8 cellular contexts compared by ENCODE assay signal in genomic region chr19:8505680-8506401, GRCh38. TPM values are rescaled to one million over a fixed set of nuclear protein-coding genes. Genes with fewer than 3 reads are reported as not detected.
DNase-seq lines count a peak whose midpoint lies in the region; ATAC-seq and TF ChIP-seq lines count a peak whose summit lies in the region.

No MANE protein-coding gene starts in this region.

- peak overlapping the region in 2 of 4 donors; percentile 60 to 62 for H3K4me3 ChIP-seq in adrenal gland
- H3K4me3 ChIP-seq in heart right ventricle, result peak overlapping the region; percentile 23 to 70 (median 62)
- peak overlapping the region; percentile 49 to 67 (median 57) for H3K4me3 ChIP-seq in upper lobe of left lung

- H3K4me1 ChIP-seq in adrenal gland (replicated peaks in 1 of 2) (peaks cover 11 to 12% of the 10 kb centered on the region in 2 donors), heart right ventricle (peaks cover 2 to 55% (median 14%) of the 10 kb centered on the region in 9 donors), upper lobe of left lung (peaks cover 11 to 25% (median 18%) of the 10 kb centered on the region in 4 donors)

- WGBS in adrenal gland, 4 donors, result 0 to 1% (median 1%) methylated on average over 22 to 56 of the region's 56 CpGs
- WGBS in heart right ventricle, 2 donors, result 0% methylated on average over 55 to 56 of the region's 56 CpGs
- 0 to 1% methylated on average over 32 to 33 of the region's 56 CpGs for WGBS in upper lobe of left lung, 2 donors

- TF ChIP-seq CTCF in adrenal gland (IDR thresholded peaks at IDR 0.05) (peak; percentile 75 to 88 (median 86)), heart right ventricle (IDR thresholded peaks at IDR 0.05) (peak; percentile 80 to 97 (median 89)), upper lobe of left lung (IDR thresholded peaks at IDR 0.05) (peak; percentile 77 to 95 (median 89))

- no peaks in the 10 kb centered on the region for H3K36me3 ChIP-seq in adrenal gland (replicated peaks in 1 of 2)
- peaks cover 0 to 22% (median 0%) of the 10 kb centered on the region in 9 donors for H3K36me3 ChIP-seq in heart right ventricle
- H3K36me3 ChIP-seq in upper lobe of left lung, result peaks cover 0 to 7% (median under 1%) of the 10 kb centered on the region in 4 donors

- intact Hi-C loops in adrenal gland (cut with DNase I), result loop anchor here (5.0 to 10.0 kb wide), 3 partner anchors 94 to 154 kb away; partner anchors contain the start of gene MARCHF2 (in 2 of the 2)
- intact Hi-C loops in heart right ventricle (cut with DNase I), result loop anchor here (1.0 to 10.0 kb wide), 9 partner anchors 61 to 239 kb away; partner anchors contain the start of genes MARCHF2 (in 7 of the 10) and HNRNPM (in 1 of the 10)
- intact Hi-C loops in posterior vena cava (cut with DNase I), result loop anchor here in 1 of 2 donors (5.0 to 10.0 kb wide), 2 partner anchors 81 to 154 kb away; no protein-coding TSS in a partner anchor

- peak overlapping the region in 2 of 5 donors; percentile 6 to 24 for H3K27ac ChIP-seq in adrenal gland
- peak overlapping the region in 8 of 10 donors; percentile 13 to 58 (median 35) for H3K27ac ChIP-seq in heart right ventricle
- H3K27ac ChIP-seq in upper lobe of left lung, result peak overlapping the region in 2 of 4 donors; percentile 50 to 52

- peak; percentile 91 for DNase-seq in 8988T
- DNase-seq in M059J (ENCODE audit: low read depth), result peak; percentile 67
- peak; percentile 73 for DNase-seq in SW480 (ENCODE audit: low spot score)
- peak; percentile 72 to 87 (median 84) for DNase-seq in adrenal gland
- DNase-seq in heart right ventricle, result peak; percentile 78 to 86
- DNase-seq in posterior vena cava (ENCODE audit: low spot score), result peak; percentile 93
- DNase-seq in upper lobe of left lung, result peak; percentile 81 to 96

- ATAC-seq in GM18502 (IDR thresholded peaks at IDR 0.05; ENCODE audit: poor library complexity, unreplicated experiment) (peak; percentile 59), heart right ventricle (peak; percentile 85 to 92 (median 90)), upper lobe of left lung (ENCODE audit: low FRiP score in 2 of 2) (peak; percentile 84 to 87)

- no peak for TF ChIP-seq EP300 in upper lobe of left lung (IDR thresholded peaks at IDR 0.05)

- H3K9me3 ChIP-seq in adrenal gland (replicated peaks in 1 of 3) (no peaks in the 10 kb centered on the region), heart right ventricle (no peaks in the 10 kb centered on the region), upper lobe of left lung (no peaks in the 10 kb centered on the region)

- no peak for TF ChIP-seq POLR2A in adrenal gland (IDR thresholded peaks at IDR 0.05)
- TF ChIP-seq POLR2A in upper lobe of left lung (IDR thresholded peaks at IDR 0.05), result no peak

- H3K27me3 ChIP-seq in adrenal gland (no peaks in the 10 kb centered on the region), heart right ventricle (no peaks in the 10 kb centered on the region), upper lobe of left lung (no peaks in the 10 kb centered on the region)

RNA-seq across cellular contexts. Expression of gene PRAM1, which starts 3.4 kb away (rescaled TPM):
- not detected in 2 replicates for total RNA-seq in M059J (2014; rRNA removed; shearing (Covaris generic))
- total RNA-seq in adrenal gland (1 to 10 TPM in 6 of 8 donors, under 1 TPM in 2; 0.24 to 3.1 (median 2.0) TPM), heart right ventricle (1 to 10 TPM in 2 of 10 donors, under 1 TPM in 8; 0.28 to 3.2 (median 0.52) TPM), posterior vena cava (1 to 10 TPM; 1.5 to 2.6 TPM), upper lobe of left lung (10 to 100 TPM in 4 of 6 donors, 1 to 10 TPM in 2; 8.7 to 66.0 (median 36.4) TPM)
- polyA plus RNA-seq in adrenal gland (10 to 100 TPM in 1 of 3 donors, 1 to 10 TPM in 1, under 1 TPM in 1; 0.20 to 21.4 (median 4.4) TPM), heart right ventricle (under 1 TPM; 0.36 to 0.66 TPM)

RNA-seq across cellular contexts. Expression of gene ZNF414, which starts 8.1 kb away (rescaled TPM):
- 4.5 and 6.3 TPM in 2 replicates for total RNA-seq in M059J (2014; rRNA removed; shearing (Covaris generic))
- total RNA-seq in adrenal gland, result 10 to 100 TPM; 17.5 to 64.6 (median 25.5) TPM
- 100 to 1,000 TPM in 1 of 3 donors, 10 to 100 TPM in 1, 1 to 10 TPM in 1; 5.2 to 103 (median 49.6) TPM for polyA plus RNA-seq in adrenal gland
- total RNA-seq in heart right ventricle, result 10 to 100 TPM; 11.7 to 20.9 (median 17.1) TPM
- 10 to 100 TPM; 19.7 to 34.3 TPM for polyA plus RNA-seq in heart right ventricle
- total RNA-seq in posterior vena cava, result 10 to 100 TPM; 15.9 to 16.0 TPM
- 10 to 100 TPM; 10.5 to 39.8 (median 25.4) TPM for total RNA-seq in upper lobe of left lung
